1 cellular context compared by ENCODE assay signal in genomic region chr21:45880097-45881068, GRCh38.
TF ChIP-seq lines count a peak whose summit lies in the region.

No MANE protein-coding gene starts in this region.

TF ChIP-seq in HepG2, 621 proteins besides CTCF, POLR2A, EP300 and RAD21 (continued from another document):
- TF ChIP-seq DMAP1 (CRISPR knock-in tag; IDR thresholded peaks at IDR 0.05) = no peak
- no peak for TF ChIP-seq HNRNPLL (IDR thresholded peaks at IDR 0.05; ENCODE audit: low read depth, low read length, poor library complexity, severe bottlenecking)
